22 cellular contexts compared by ENCODE assay signal in genomic region chr9:93204470-93205043, GRCh38. TPM values are rescaled to one million over a fixed set of nuclear protein-coding genes. Genes with fewer than 3 reads are reported as not detected.
DNase-seq lines count a peak whose midpoint lies in the region; ATAC-seq, FAIRE-seq and TF ChIP-seq lines count a peak whose summit lies in the region.
"Had no signal": no experiment of that assay in that cellular context is flagged by ENCODE, and none has a peak within 500 bp of the region (broad histone marks: within the 10 kb centered on the region; RNA-seq: fewer than 3 reads in every experiment).

No MANE protein-coding gene starts in this region.

- 43% methylated on average over 3 of the region's 4 CpGs for WGBS in SK-N-SH (ENCODE audit: low lambda C conversion rate)
- WGBS in H1 (ENCODE audit: extremely low coverage in 1 of 2, insufficient coverage in 1 of 2, insufficient read length in 1 of 2, insufficient replicate concordance in 2 of 2, low coverage in 1 of 2, low lambda C conversion rate in 2 of 2, missing lambda C conversion rate in 1 of 2), 2 experiments, result 84% methylated on average over 4 of the region's 4 CpGs; no CpG with 5 or more reads in 1 of the 2 experiments
- 70 to 93% (median 76%) methylated on average over 3 to 4 of the region's 4 CpGs for WGBS in stomach, 5 donors

- peaks cover 45% of the 10 kb centered on the region for H3K79me1 ChIP-seq in H1 (ENCODE audit: low read depth, low read length)

- H3K36me3 Mint-ChIP-seq in HFFc6 (ENCODE audit: low read depth), result peaks cover 5% of the 10 kb centered on the region; the same call in 1 of the 2 replicates
- H3K36me3 Mint-ChIP-seq: CD14-positive monocyte had no signal

- H2BK15ac ChIP-seq in H1 (ENCODE audit: low read length), result no peak overlapping the region

- no peak overlapping the region for H2AFZ ChIP-seq in SK-N-SH (ENCODE audit: low read depth)
- no peak overlapping the region for H2AFZ ChIP-seq in H1 (ENCODE audit: low read length)

- CTCF ChIA-PET in SK-N-SH (lab: Yijun Ruan, JAX), result interaction anchor here (1.2 kb wide), 1 partner anchor 21 kb away, joined by 3 read pairs; no protein-coding TSS in a partner anchor
- CTCF ChIA-PET in H1 (lab: Charles Lee; ENCODE audit: partially characterized antibody), result interaction anchor here (0.6 to 1.3 kb wide), 2 partner anchors 8 to 15 kb away, joined by 3 read pairs; no protein-coding TSS in a partner anchor
- CTCF ChIA-PET in HEK293T (lab: Yijun Ruan, JAX), result interaction anchor here (0.5 kb wide), 1 partner anchor 51 kb away, joined by 3 read pairs; no protein-coding TSS in a partner anchor

- no peak for FAIRE-seq in H1 (lab: Jason Lieb, UNC)
- FAIRE-seq: TTC549 had no signal

- H3K9me2 ChIP-seq in SK-N-SH, result no peaks in the 10 kb centered on the region

- H3K4ac ChIP-seq in H1 (replicated peaks; ENCODE audit: insufficient read length, low read depth, low read length), result no peak overlapping the region

- no peaks in the 10 kb centered on the region for H3F3A ChIP-seq in SK-N-SH (replicated peaks; ENCODE audit: insufficient read depth)

- no peak overlapping the region for H4K8ac ChIP-seq in H1 (ENCODE audit: extremely low read depth, insufficient read depth, low read length)

- H3K4me1 ChIP-seq in SK-N-SH (ENCODE audit: control insufficient read depth in 1 of 2, insufficient read depth in 2 of 2, low read depth in 1 of 2, low read length in 1 of 2) (peaks cover 0 to 97% of the 10 kb centered on the region in 2 experiments; a peak in 2 of 4 replicates), H1 (replicated peaks in 1 of 4; ENCODE audit: control insufficient read depth in 3 of 4, insufficient read depth in 4 of 4, low read length in 3 of 4) (peaks cover 0 to 7% (median 3%) of the 10 kb centered on the region in 4 experiments; a peak in 3 of 7 replicates), muscle layer of colon (ENCODE audit: insufficient read depth, low read length) (peaks cover 79% of the 10 kb centered on the region), stomach (peaks cover 49 to 83% (median 65%) of the 10 kb centered on the region in 4 donors)

- no peak overlapping the region for H4K5ac ChIP-seq in H1 (ENCODE audit: insufficient read length, low read depth, low read length)

- DNase-seq in SK-N-SH, result no peak
- no peak for DNase-seq in H1 (ENCODE audit: low read depth in 1 of 2, low spot score in 2 of 2)
- no peak for DNase-seq in stomach
- no peak for DNase-seq in HFFc6
- DNase-seq in HEK293T (ENCODE audit: extremely low spot score), result no peak
- DNase-seq: 8988T; activated CD4-positive, alpha-beta memory T cell treated with anti-CD3 and anti-CD28 coated beads, Interleukin-2, amount 10 ng/mL, durations not matched to agents 7 days and 5 days; DMS79; effector CD4-positive, alpha-beta T cell; NCI-H187 treated with DMSO at 0.1 percent for 48 hours; PC-3; stimulated activated CD4-positive, alpha-beta T cell treated with anti-CD3 and anti-CD28 coated beads, Interleukin-4, amount 100 ng/mL, for 1 hour; stimulated activated CD8-positive, alpha-beta memory T cell treated with anti-CD3 and anti-CD28 coated beads, Interleukin-4, amount 100 ng/mL, for 48 hours had no signal

- H3K36me3 ChIP-seq in SK-N-SH (replicated peaks in 1 of 2; ENCODE audit: control insufficient read depth in 1 of 2, insufficient read depth in 2 of 2, low read length in 1 of 2), result no peaks in the 10 kb centered on the region
- H3K36me3 ChIP-seq in H1 (ENCODE audit: control insufficient read depth in 2 of 4, insufficient read depth in 4 of 4, low read length in 3 of 4), result no peaks in the 10 kb centered on the region; a peak in 1 of 8 replicates
- no peaks in the 10 kb centered on the region for H3K36me3 ChIP-seq in muscle layer of colon (ENCODE audit: insufficient read depth, low read length)
- H3K36me3 ChIP-seq in stomach, result no peaks in the 10 kb centered on the region
- H3K36me3 ChIP-seq: tibial nerve had no signal

- H2AK5ac ChIP-seq in H1 (ENCODE audit: low read depth, low read length), result no peak overlapping the region

- H3K4me2 ChIP-seq in SK-N-SH (no peak overlapping the region), H1 (ENCODE audit: insufficient read depth in 1 of 2, low read depth in 2 of 2, low read length in 2 of 2) (no peak overlapping the region)

- no peak overlapping the region for H2BK120ac ChIP-seq in H1 (replicated peaks; ENCODE audit: low read depth, low read length)

- H3K4me3 Mint-ChIP-seq in HFFc6, result no peak overlapping the region
- H3K4me3 Mint-ChIP-seq: activated CD4-positive, alpha-beta memory T cell treated with anti-CD3 and anti-CD28 coated beads, Interleukin-2, amount 10 ng/mL, durations not matched to agents 7 days and 5 days; CD14-positive monocyte had no signal

- H4K91ac ChIP-seq in H1 (replicated peaks; ENCODE audit: insufficient read length, low read length), result no peak overlapping the region

- H3K56ac ChIP-seq in H1 (replicated peaks; ENCODE audit: insufficient read length, low read depth, low read length), result no peak overlapping the region

- TF ChIP-seq CTCF in SK-N-SH (IDR thresholded peaks at IDR 0.05), result no peak
- TF ChIP-seq CTCF in H1 (IDR thresholded peaks at IDR 0.05; ENCODE audit: control extremely low read depth in 1 of 3, insufficient read depth in 1 of 3, low read depth in 1 of 3, low read length in 3 of 3), result no peak
- TF ChIP-seq CTCF in stomach (IDR thresholded peaks at IDR 0.05), result no peak
- no peak for TF ChIP-seq CTCF in HFFc6 (IDR thresholded peaks at IDR 0.05)

- H2BK5ac ChIP-seq in H1 (ENCODE audit: low read depth, low read length), result no peak overlapping the region

- H3K4me1 Mint-ChIP-seq in HFFc6 (ENCODE audit: low read depth), result peaks cover 17% of the 10 kb centered on the region
- H3K4me1 Mint-ChIP-seq: CD14-positive monocyte had no signal

- POLR2A ChIA-PET in SK-N-SH (lab: Yijun Ruan, JAX), result no interaction called here
- POLR2A ChIA-PET in H1 (lab: Charles Lee; ENCODE audit: partially characterized antibody), result interaction anchor here (1.0 kb wide), 1 partner anchor 17 kb away, joined by 3 read pairs; no protein-coding TSS in a partner anchor
- POLR2A ChIA-PET in HEK293T (lab: Yijun Ruan, JAX), result no interaction called here

- TF ChIP-seq RAD21 in SK-N-SH (IDR thresholded peaks at IDR 0.05; ENCODE audit: low read length), result no peak
- no peak for TF ChIP-seq RAD21 in H1 (IDR thresholded peaks at IDR 0.05 in 1 of 2, conservative IDR thresholded peaks at IDR 0.05 in 1 of 2; ENCODE audit: low read depth in 2 of 2, low read length in 2 of 2)

- H3K9me3 ChIP-seq in SK-N-SH (no peaks in the 10 kb centered on the region), H1 (ENCODE audit: insufficient read depth in 2 of 2, low read depth in 1 of 2, low read length in 1 of 2) (no peaks in the 10 kb centered on the region; a peak in 1 of 4 replicates), muscle layer of colon (ENCODE audit: low read length) (no peaks in the 10 kb centered on the region), stomach (no peaks in the 10 kb centered on the region)
- H3K9me3 ChIP-seq: tibial nerve had no signal

- H4K20me1 ChIP-seq in SK-N-SH (ENCODE audit: insufficient read depth) (no peaks in the 10 kb centered on the region), H1 (replicated peaks in 1 of 2; ENCODE audit: control insufficient read depth in 1 of 2, insufficient read depth in 2 of 2, low read length in 2 of 2) (peaks cover 3 to 39% of the 10 kb centered on the region in 2 experiments)

- H3K79me2 ChIP-seq in SK-N-SH (ENCODE audit: insufficient read depth), result no peaks in the 10 kb centered on the region
- peaks cover 5 to 49% of the 10 kb centered on the region in 2 experiments; a peak in 3 of 4 replicates for H3K79me2 ChIP-seq in H1 (ENCODE audit: control insufficient read depth in 1 of 2, insufficient read depth in 2 of 2, low read length in 2 of 2)

- TF ChIP-seq EP300 in SK-N-SH (IDR thresholded peaks at IDR 0.05; ENCODE audit: borderline replicate concordance in 1 of 2, low read depth in 1 of 2, low read length in 1 of 2) (no peak), H1 (IDR thresholded peaks at IDR 0.05; ENCODE audit: borderline replicate concordance in 1 of 2, low read depth in 2 of 2, low read length in 2 of 2) (no peak), stomach (IDR thresholded peaks at IDR 0.05) (no peak)

- H3K9ac ChIP-seq in SK-N-SH (no peak overlapping the region), H1 (replicated peaks in 1 of 4; ENCODE audit: extremely low read depth in 1 of 4, low read depth in 3 of 4, low read length in 3 of 4) (no peak overlapping the region), muscle layer of colon (ENCODE audit: low read length) (no peak overlapping the region)

- TF ChIP-seq POLR2A in H1 (IDR thresholded peaks at IDR 0.05; ENCODE audit: control extremely low read depth in 1 of 2, low read depth in 2 of 2, low read length in 2 of 2) (no peak), stomach (IDR thresholded peaks at IDR 0.05) (no peak)

- H3K4me3 ChIP-seq in SK-N-SH (ENCODE audit: low read depth in 2 of 2, low read length in 1 of 2) (no peak overlapping the region), H1 (ENCODE audit: extremely low read depth in 1 of 4, insufficient read depth in 2 of 4, low read depth in 3 of 4, low read length in 4 of 4) (no peak overlapping the region), muscle layer of colon (ENCODE audit: low read depth in 1 of 2, low read length in 2 of 2) (no peak overlapping the region), stomach (no peak overlapping the region)
- H3K4me3 ChIP-seq: SK-N-MC, tibial nerve had no signal

- H3K27me3 ChIP-seq in SK-N-SH (ENCODE audit: insufficient read depth) (no peaks in the 10 kb centered on the region), H1 (replicated peaks in 1 of 4; ENCODE audit: control insufficient read depth in 3 of 4, extremely low read depth in 1 of 4, insufficient read depth in 3 of 4, low read length in 3 of 4) (no peaks in the 10 kb centered on the region), muscle layer of colon (ENCODE audit: control insufficient read depth in 1 of 2, insufficient read depth in 2 of 2, low read length in 2 of 2) (no peaks in the 10 kb centered on the region), stomach (no peaks in the 10 kb centered on the region)
- H3K27me3 ChIP-seq: tibial nerve had no signal

- peaks cover 11% of the 10 kb centered on the region for H3K9me3 Mint-ChIP-seq in HFFc6

- intact Hi-C loops in stomach (cut with DNase I; ENCODE audit: low total_unique reads), result no loop called here

- H3K27ac ChIP-seq in SK-N-SH (ENCODE audit: low read depth in 2 of 2, low read length in 1 of 2), result peak overlapping the region in 1 of 2 experiments; percentile 85; a peak in 2 of 4 replicates
- no peak overlapping the region for H3K27ac ChIP-seq in H1 (ENCODE audit: low read depth, low read length)
- H3K27ac ChIP-seq in muscle layer of colon (ENCODE audit: low read depth, low read length), result peak overlapping the region; percentile 85
- peak overlapping the region in 3 of 5 donors; percentile 13 to 80 (median 23) for H3K27ac ChIP-seq in stomach
- H3K27ac ChIP-seq: SK-N-MC had no signal

- H3K23me2 ChIP-seq in H1 (ENCODE audit: low read depth, low read length), result peaks cover 3% of the 10 kb centered on the region; the same call in 1 of the 2 replicates

- no peak overlapping the region for H3K23ac ChIP-seq in H1 (ENCODE audit: insufficient read length)

- peaks cover 22% of the 10 kb centered on the region for H3K27me3 Mint-ChIP-seq in HFFc6 (ENCODE audit: insufficient read depth)
- H3K27me3 Mint-ChIP-seq: activated CD4-positive, alpha-beta memory T cell treated with anti-CD3 and anti-CD28 coated beads, Interleukin-2, amount 10 ng/mL, durations not matched to agents 7 days and 5 days had no signal

- no peak overlapping the region for H3K27ac Mint-ChIP-seq in HFFc6
- H3K27ac Mint-ChIP-seq: activated CD4-positive, alpha-beta memory T cell treated with anti-CD3 and anti-CD28 coated beads, Interleukin-2, amount 10 ng/mL, durations not matched to agents 7 days and 5 days; activated T-helper 2 cell treated with anti-CD3 and anti-CD28 coated beads, Interferon-gamma antibody, Interleukin-2, Interleukin-4, amounts not matched to agents 10 μg/mL and 5 μg/mL and 100 μg/mL, durations not matched to agents 14 hours and 24 hours and 36 hours; CD14-positive monocyte had no signal

- H2BK20ac ChIP-seq in H1 (ENCODE audit: low read length), result no peak overlapping the region

- H3K18ac ChIP-seq in H1 (ENCODE audit: extremely low read depth, low read length), result no peak overlapping the region

- H3K14ac ChIP-seq in H1 (ENCODE audit: insufficient read length), result no peak overlapping the region

- 0 out of 2 replicates have a peak overlapping the region, but pooled peaks have one; percentile 17 for H2BK12ac ChIP-seq in H1 (ENCODE audit: low read depth, low read length)

- ATAC-seq in SK-N-SH treated with all-trans-retinoic acid at 6 μM for 48 hours (peak; percentile 3; the same call in 2 of the 3 replicates), GM19397 (IDR thresholded peaks at IDR 0.05; ENCODE audit: unreplicated experiment) (no peak)
- ATAC-seq: PC-3 had no signal

RNA-seq across cellular contexts. Expression of gene WNK2, which starts 20.6 kb away (rescaled TPM):
- polyA plus RNA-seq in SK-N-SH (2012; rRNA removed) (0.12 and 0.36 TPM in 2 replicates), H1 (2011; rRNA removed) (12.0 and 20.6 TPM in 2 replicates), stomach (10 to 100 TPM in 1 of 3 donors, 1 to 10 TPM in 2; 2.9 to 13.8 (median 8.8) TPM)
- 0.40 and 1.2 TPM in 2 replicates for polyA plus RNA-seq in SK-N-SH (2012; cell fraction: cytosol; rRNA removed)
- 1.8 and 5.0 TPM in 2 replicates for polyA plus RNA-seq in SK-N-SH (2012; cell fraction: nucleus; rRNA removed)
- total RNA-seq in H1 (2021; fragmentation: NEBNext Ultra II Directional; extraction: Animal tissue kit (Norgen Biotek cat#: 25700)), result 87.2 and 89.2 TPM in 2 replicates
- 11.5 TPM for polyA plus RNA-seq in H1 (2011; cell fraction: cytosol; rRNA removed)
- 51.7 TPM for polyA plus RNA-seq in H1 (2011; cell fraction: nucleus; rRNA removed)
- 69.6 to 91.7 TPM (median 76.7 TPM) in 4 replicates for polyA plus RNA-seq in H1 (2012, experiment 1 of 2)
- polyA plus RNA-seq in H1 (2012, experiment 2 of 2), result 42.2 TPM
- 48.8 TPM for polyA plus RNA-seq in H1 (2013, experiment 1 of 2)
- 43.7 TPM for polyA plus RNA-seq in H1 (2013, experiment 2 of 2)
- 22.2 and 25.3 TPM in 2 replicates for polyA minus RNA-seq in H1 (2011; rRNA and poly(A)+ RNA removed)
- polyA minus RNA-seq in H1 (2011; cell fraction: cytosol; rRNA and poly(A)+ RNA removed), result 43.6 TPM
- polyA minus RNA-seq in H1 (2011; cell fraction: nucleus; rRNA and poly(A)+ RNA removed), result 37.6 TPM
- total RNA-seq in stomach, result 100 to 1,000 TPM in 2 of 5 donors, 10 to 100 TPM in 2, 1 to 10 TPM in 1; 1.2 to 700 (median 33.5) TPM
- not detected for total RNA-seq in HFFc6 (2021; fragmentation: NEBNext Ultra II Directional; extraction: Animal tissue kit (Norgen Biotek cat#: 25700))
- total RNA-seq: fibroblast of lung had no signal
- polyA plus RNA-seq: CD14-positive monocyte, fibroblast of lung had no signal
